ENCODE assay signal across 10 cellular contexts in genomic region chr11:66317322-66317765, GRCh38. TPM values are rescaled to one million over a fixed set of nuclear protein-coding genes. Genes with fewer than 3 reads are reported as not detected.
DNase-seq lines count a peak whose midpoint lies in the region; ATAC-seq, FAIRE-seq and TF ChIP-seq lines count a peak whose summit lies in the region.
"Had no signal": no experiment of that assay in that cellular context is flagged by ENCODE, and none has a peak within 500 bp of the region (broad histone marks: within the 10 kb centered on the region; RNA-seq: fewer than 3 reads in every experiment).

No MANE protein-coding gene starts in this region.

- no peaks in the 10 kb centered on the region for H3K9me3 ChIP-seq in adipocyte (ENCODE audit: control insufficient read depth, low read length)
- H3K9me3 ChIP-seq in kidney (ENCODE audit: control insufficient read depth in 1 of 2, low read length in 2 of 2): no peaks in the 10 kb centered on the region
- no peaks in the 10 kb centered on the region for H3K9me3 ChIP-seq in tibial nerve

- FAIRE-seq in kidney (lab: Jason Lieb, UNC) (no peak), GM12891 (lab: Jason Lieb, UNC) (no peak)
- FAIRE-seq: G401.6 had no signal

- intact Hi-C loops in kidney (cut with DNase I): no loop called here

- peaks cover 13% of the 10 kb centered on the region for H3K36me3 ChIP-seq in adipocyte (ENCODE audit: control insufficient read depth, insufficient read depth, low read length, severe bottlenecking)
- H3K36me3 ChIP-seq in kidney (ENCODE audit: control insufficient read depth in 1 of 2, insufficient read depth in 2 of 2, low read length in 2 of 2): no peaks in the 10 kb centered on the region
- H3K36me3 ChIP-seq in tibial nerve: no peaks in the 10 kb centered on the region

- 3 to 5% methylated on average over 14 of the region's 14 CpGs for WGBS in tibial nerve, 2 donors

- no peak for TF ChIP-seq EP300 in tibial nerve (IDR thresholded peaks at IDR 0.05)

- TF ChIP-seq POLR2A in tibial nerve (IDR thresholded peaks at IDR 0.05) (no peak), GM12891 (IDR thresholded peaks at IDR 0.05; ENCODE audit: low read depth, low read length) (no peak)

- TF ChIP-seq CTCF in kidney (IDR thresholded peaks at IDR 0.05; ENCODE audit: borderline replicate concordance, extremely low read depth, insufficient read depth) (no peak), tibial nerve (IDR thresholded peaks at IDR 0.05) (no peak)

- H3K27me3 ChIP-seq in adipocyte (replicated peaks; ENCODE audit: control insufficient read depth, insufficient read depth, low read length) (no peaks in the 10 kb centered on the region), tibial nerve (peaks cover 0 to 5% of the 10 kb centered on the region in 2 donors)

- H3K27ac ChIP-seq in kidney (ENCODE audit: low read depth in 2 of 2, low read length in 2 of 2): peak overlapping the region; percentile 71 to 81
- H3K27ac ChIP-seq in tibial nerve: peak overlapping the region; percentile 62 to 89 (median 80)

- H3K9ac ChIP-seq in adipocyte (ENCODE audit: low read length) (peak overlapping the region; percentile 86), kidney (ENCODE audit: low read length in 2 of 2) (no peak overlapping the region)

- peak overlapping the region; percentile 76 for H3K4me3 ChIP-seq in adipocyte (ENCODE audit: low read length)
- peak overlapping the region in 1 of 2 donors; percentile 21 for H3K4me3 ChIP-seq in kidney (ENCODE audit: low read length in 2 of 2)
- H3K4me3 ChIP-seq in tibial nerve: peak overlapping the region in 3 of 4 donors; percentile 50 to 57 (median 52)

- DNase-seq in activated T-cell treated with anti-CD3 and anti-CD28 coated beads for 1 hour (ENCODE audit: low read depth): peak; percentile 43
- no peak for DNase-seq in activated T-cell treated with anti-CD3 and anti-CD28 coated beads for 4 hours
- DNase-seq in adipocyte (ENCODE audit: low read depth): peak; percentile 69
- peak; percentile 84 for DNase-seq in kidney
- DNase-seq in tibial nerve (ENCODE audit: low spot score in 2 of 2): peak; percentile 37 to 40
- DNase-seq in NCI-H2081 treated with DMSO at 0.1 percent for 48 hours (lab: John Stamatoyannopoulos, UW): no peak
- no peak for DNase-seq in GM12891 (ENCODE audit: insufficient read length, low spot score)

- H3K4me1 ChIP-seq in adipocyte (ENCODE audit: control insufficient read depth, insufficient read depth, low read length): peaks cover 36% of the 10 kb centered on the region
- H3K4me1 ChIP-seq in kidney (ENCODE audit: control insufficient read depth in 1 of 2, insufficient read depth in 1 of 2, low read depth in 1 of 2, low read length in 2 of 2): peaks cover 0 to 16% of the 10 kb centered on the region in 2 donors
- H3K4me1 ChIP-seq in tibial nerve: peaks cover 0 to 72% (median 38%) of the 10 kb centered on the region in 4 donors

- ATAC-seq in HG03039 (IDR thresholded peaks at IDR 0.05; ENCODE audit: unreplicated experiment): no peak

TF ChIP-seq in GM12891, 5 proteins besides CTCF, POLR2A, EP300 and RAD21:
- TF ChIP-seq TAF1 (IDR thresholded peaks at IDR 0.05; ENCODE audit: low read depth, low read length) (no peak), PAX5 (IDR thresholded peaks at IDR 0.05; ENCODE audit: insufficient read depth, low read length, severe bottlenecking) (no peak), SPI1 (IDR thresholded peaks at IDR 0.05; ENCODE audit: low read depth, low read length) (no peak), POLR2AphosphoS5 (IDR thresholded peaks at IDR 0.05; ENCODE audit: low read depth, low read length) (no peak), POU2F2 (IDR thresholded peaks at IDR 0.05; ENCODE audit: low read depth, low read length) (no peak)
TF ChIP-seq in GM12891: peak in this region for 0.

RNA-seq across cellular contexts. Expression of gene CD248, which starts 0.5 kb away (rescaled TPM):
- total RNA-seq in kidney (22.9 TPM), tibial nerve (10 to 100 TPM; 29.9 to 69.7 (median 47.3) TPM)
- polyA plus RNA-seq in kidney (ENCODE audit: insufficient read depth, low read depth, low replicate concordance): 14.8 TPM
- 0.04 TPM for polyA plus RNA-seq in GM12891 (2012; ENCODE audit: low read depth, missing spikeins)
- total RNA-seq: NCI-H460 had no signal

RNA-seq across cellular contexts. Expression of gene RIN1, which starts 18.9 kb away (rescaled TPM):
- total RNA-seq in kidney: 9.2 TPM
- 2.3 TPM for polyA plus RNA-seq in kidney (ENCODE audit: insufficient read depth, low read depth, low replicate concordance)
- total RNA-seq in tibial nerve: 10 to 100 TPM in 1 of 4 donors, 1 to 10 TPM in 3; 2.4 to 14.1 (median 4.1) TPM
- polyA plus RNA-seq in GM12891 (2012; ENCODE audit: low read depth, missing spikeins): 0.14 TPM

RNA-seq across cellular contexts. Expression of gene TMEM151A, which starts 25.6 kb away (rescaled TPM):
- 0.19 TPM for total RNA-seq in kidney
- not detected for polyA plus RNA-seq in kidney (ENCODE audit: insufficient read depth, low read depth, low replicate concordance)
- not detected for total RNA-seq in tibial nerve
- polyA plus RNA-seq in GM12891 (2012; ENCODE audit: low read depth, missing spikeins): 0.18 TPM

RNA-seq across cellular contexts. Expression of gene BRMS1, which starts 27.6 kb away (rescaled TPM):
- total RNA-seq in kidney (32.8 TPM), tibial nerve (10 to 100 TPM; 27.2 to 44.7 (median 34.8) TPM)
- 69.7 TPM for polyA plus RNA-seq in kidney (ENCODE audit: insufficient read depth, low read depth, low replicate concordance)
- polyA plus RNA-seq in GM12891 (2012; ENCODE audit: low read depth, missing spikeins): 38.6 TPM

RNA-seq across cellular contexts. Expression of gene YIF1A, which starts 28.4 kb away (rescaled TPM):
- total RNA-seq in kidney (92.1 TPM), tibial nerve (100 to 1,000 TPM in 2 of 4 donors, 10 to 100 TPM in 2; 76.0 to 143 (median 90.6) TPM)
- polyA plus RNA-seq in kidney (ENCODE audit: insufficient read depth, low read depth, low replicate concordance): 115 TPM
- polyA plus RNA-seq in GM12891 (2012; ENCODE audit: low read depth, missing spikeins): 58.0 TPM

Comparison
In these comparisons a context has a peak if more than half of its experiments do, and no peak if none do; other contexts are left out.
1. DNase-seq: peak in activated T-cell treated with anti-CD3 and anti-CD28 coated beads for 1 hour (single experiment), adipocyte (single experiment), kidney (single experiment) and tibial nerve (2 of 2); none in activated T-cell treated with anti-CD3 and anti-CD28 coated beads for 4 hours (single experiment), NCI-H2081 treated with DMSO at 0.1 percent for 48 hours (single experiment) and GM12891 (single experiment).